Comparison of ENCODE assay signal across 8 cellular contexts in genomic region chr12:27549801-27550652, GRCh38. TPM values are rescaled to one million over a fixed set of nuclear protein-coding genes. Genes with fewer than 3 reads are reported as not detected.
DNase-seq lines count a peak whose midpoint lies in the region; ATAC-seq and TF ChIP-seq lines count a peak whose summit lies in the region.

No MANE protein-coding gene starts in this region.

- CTCF ChIA-PET in HEK293 (lab: Yijun Ruan, JAX): interaction anchor here (0.6 to 1.0 kb wide), 4 partner anchors 16 to 125 kb away, joined by 3 to 5 read pairs (median 3); no protein-coding TSS in a partner anchor
- CTCF ChIA-PET in RWPE1 (lab: Yijun Ruan, JAX): interaction anchor here (0.6 to 1.0 kb wide), 3 partner anchors 27 to 1891 kb away, joined by 3 to 6 read pairs (median 3); no protein-coding TSS in a partner anchor
- CTCF ChIA-PET in CD4-positive, alpha-beta memory T cell (lab: Charles Lee; ENCODE audit: partially characterized antibody): no interaction called here

- H3K9me3 ChIP-seq in HEK293 (ENCODE audit: control insufficient read depth, insufficient read depth, low read depth, low read length): no peaks in the 10 kb centered on the region
- H3K9me3 ChIP-seq in esophagus squamous epithelium: no peaks in the 10 kb centered on the region
- H3K9me3 ChIP-seq in CD4-positive, alpha-beta memory T cell (ENCODE audit: control insufficient read depth in 1 of 2, low read length in 2 of 2): no peaks in the 10 kb centered on the region

- TF ChIP-seq POLR2A in esophagus squamous epithelium (IDR thresholded peaks at IDR 0.05): no peak

- DNase-seq in A172 (ENCODE audit: low spot score) (peak; percentile 89), RWPE1 (ENCODE audit: low spot score) (peak; percentile 72), esophagus squamous epithelium (lab: John Stamatoyannopoulos, UW) (no peak), nephron progenitor cell (peak; percentile 33)
- no peak for DNase-seq in central memory CD4-positive, alpha-beta T cell
- no peak for DNase-seq in CD4-positive, alpha-beta memory T cell

- H3K4me3 Mint-ChIP-seq in nephron progenitor cell: no peak overlapping the region
- no peak overlapping the region for H3K4me3 Mint-ChIP-seq in CD4-positive, alpha-beta memory T cell

- H3K4me3 ChIP-seq in HEK293 (ENCODE audit: low read depth, low read length) (0 out of 2 replicates have a peak overlapping the region, but pooled peaks have one; percentile 1), esophagus squamous epithelium (peak overlapping the region in 3 of 4 donors; percentile 9 to 50 (median 18))
- no peak overlapping the region for H3K4me3 ChIP-seq in CD4-positive, alpha-beta memory T cell (ENCODE audit: low read length in 2 of 2)

- H3K4me1 Mint-ChIP-seq in nephron progenitor cell: peaks cover 68% of the 10 kb centered on the region
- no peaks in the 10 kb centered on the region for H3K4me1 Mint-ChIP-seq in CD4-positive, alpha-beta memory T cell

- no peak for ATAC-seq in HG02970 (IDR thresholded peaks at IDR 0.05; ENCODE audit: low FRiP score, unreplicated experiment)

- no peaks in the 10 kb centered on the region for H3K36me3 ChIP-seq in HEK293 (ENCODE audit: control insufficient read depth in 2 of 2, insufficient read depth in 1 of 2, low read length in 2 of 2)
- H3K36me3 ChIP-seq in esophagus squamous epithelium: no peaks in the 10 kb centered on the region
- no peaks in the 10 kb centered on the region for H3K36me3 ChIP-seq in CD4-positive, alpha-beta memory T cell (ENCODE audit: insufficient read depth, low read length)

- H3K9me3 Mint-ChIP-seq in nephron progenitor cell: no peaks in the 10 kb centered on the region
- H3K9me3 Mint-ChIP-seq in CD4-positive, alpha-beta memory T cell: peaks cover 0 to 2% (median 0%) of the 10 kb centered on the region in 8 donors

- H3K4me1 ChIP-seq in HEK293 (ENCODE audit: control insufficient read depth, insufficient read depth, low read length) (peaks cover 26% of the 10 kb centered on the region), esophagus squamous epithelium (peaks cover 41 to 99% (median 44%) of the 10 kb centered on the region in 3 donors)
- no peaks in the 10 kb centered on the region for H3K4me1 ChIP-seq in CD4-positive, alpha-beta memory T cell (ENCODE audit: insufficient read depth, low read length)

- POLR2A ChIA-PET in HEK293 (lab: Yijun Ruan, JAX): interaction anchor here (2.5 kb wide), 1 partner anchor 26 kb away, joined by 16 read pairs; the partner anchor contains the start of gene PPFIBP1
- POLR2A ChIA-PET in RWPE1 (lab: Yijun Ruan, JAX; ENCODE audit: low non-redundant PET): interaction anchor here (1.0 kb wide), 1 partner anchor 25 kb away, joined by 3 read pairs; no protein-coding TSS in a partner anchor
- POLR2A ChIA-PET in CD4-positive, alpha-beta memory T cell (lab: Charles Lee; ENCODE audit: partially characterized antibody): no interaction called here

- H3K27ac Mint-ChIP-seq in nephron progenitor cell: no peak overlapping the region
- H3K27ac Mint-ChIP-seq in CD4-positive, alpha-beta memory T cell: no peak overlapping the region

- TF ChIP-seq CTCF in HEK293 (tag by site-specific recombination; IDR thresholded peaks at IDR 0.05) (no peak), RWPE1 (conservative IDR thresholded peaks at IDR 0.05; ENCODE audit: low read depth) (no peak), esophagus squamous epithelium (IDR thresholded peaks at IDR 0.05) (no peak), nephron progenitor cell (IDR thresholded peaks at IDR 0.05) (no peak)

- H3K27me3 Mint-ChIP-seq in nephron progenitor cell (ENCODE audit: low read depth, poor library complexity): no peaks in the 10 kb centered on the region
- H3K27me3 Mint-ChIP-seq in CD4-positive, alpha-beta memory T cell: peaks cover 2 to 4% of the 10 kb centered on the region in 2 donors

- H3K27ac ChIP-seq in HEK293 (ENCODE audit: extremely low read depth, low read depth, low read length) (no peak overlapping the region; the same call in 1 of the 2 replicates), RWPE1 (peak overlapping the region; percentile 94), esophagus squamous epithelium (peak overlapping the region; percentile 86 to 88 (median 88))
- H3K27ac ChIP-seq in CD4-positive, alpha-beta memory T cell (ENCODE audit: low read depth, low read length): no peak overlapping the region

- no peaks in the 10 kb centered on the region for H3K27me3 ChIP-seq in esophagus squamous epithelium
- no peaks in the 10 kb centered on the region for H3K27me3 ChIP-seq in CD4-positive, alpha-beta memory T cell (ENCODE audit: insufficient read depth, low read length)

- intact Hi-C loops in esophagus squamous epithelium (cut with DNase I): no loop called here
- intact Hi-C loops in CD4-positive, alpha-beta memory T cell (cut with micrococcal nuclease): no loop called here

- H3K36me3 Mint-ChIP-seq in nephron progenitor cell (ENCODE audit: low read depth): peaks cover 18% of the 10 kb centered on the region
- no peaks in the 10 kb centered on the region for H3K36me3 Mint-ChIP-seq in CD4-positive, alpha-beta memory T cell

- 6 to 15% methylated on average over 10 to 12 of the region's 12 CpGs for WGBS in esophagus squamous epithelium, 2 donors

TF ChIP-seq in HEK293, 187 proteins besides CTCF, POLR2A, EP300 and RAD21 (continues in another document):
- TF ChIP-seq ZNF777 (tag by site-specific recombination; IDR thresholded peaks at IDR 0.05; ENCODE audit: borderline replicate concordance) (no peak), ZBTB21 (tag by site-specific recombination; IDR thresholded peaks at IDR 0.05) (no peak), ZNF221 (tag by site-specific recombination; IDR thresholded peaks at IDR 0.05; ENCODE audit: borderline replicate concordance) (no peak), ZNF223 (tag by site-specific recombination; IDR thresholded peaks at IDR 0.05) (no peak), ZNF510 (tag by site-specific recombination; IDR thresholded peaks at IDR 0.05; ENCODE audit: insufficient replicate concordance) (no peak), ZNF501 (tag by site-specific recombination; IDR thresholded peaks at IDR 0.05) (no peak), ZNF26 (tag by site-specific recombination; IDR thresholded peaks at IDR 0.05) (no peak), ZFP69B (tag by site-specific recombination; IDR thresholded peaks at IDR 0.05) (0 out of 2 replicates have a peak, but pooled peaks have one; percentile 20), ELK4 (IDR thresholded peaks at IDR 0.05; ENCODE audit: borderline replicate concordance, low read depth, low read length) (no peak), ZIC2 (tag by site-specific recombination; IDR thresholded peaks at IDR 0.05) (peak; percentile 58), ZNF335 (tag by site-specific recombination; conservative IDR thresholded peaks at IDR 0.05) (peak; percentile 91), ZNF791 (tag by site-specific recombination; IDR thresholded peaks at IDR 0.05) (no peak), ZNF423 (tag by site-specific recombination; IDR thresholded peaks at IDR 0.05) (peak; percentile 86), ZNF274 (IDR thresholded peaks at IDR 0.05; ENCODE audit: low read length) (no peak), ZNF274 (tag by site-specific recombination; IDR thresholded peaks at IDR 0.05; ENCODE audit: borderline replicate concordance) (no peak), ZNF623 (tag by site-specific recombination; IDR thresholded peaks at IDR 0.05) (no peak), ZNF302 (tag by site-specific recombination; IDR thresholded peaks at IDR 0.05; ENCODE audit: low read depth) (no peak), ZNF521 (tag by site-specific recombination; IDR thresholded peaks at IDR 0.05) (no peak), ZNF585B (tag by site-specific recombination; IDR thresholded peaks at IDR 0.05) (no peak), ZNF48 (tag by site-specific recombination; IDR thresholded peaks at IDR 0.05) (no peak), ZNF350 (tag by site-specific recombination; IDR thresholded peaks at IDR 0.05) (no peak), SETDB1 (IDR thresholded peaks at IDR 0.05; ENCODE audit: insufficient read length, low read length) (no peak), BCL11A (tag by site-specific recombination; IDR thresholded peaks at IDR 0.05; ENCODE audit: low read depth) (no peak), ZNF391 (tag by site-specific recombination; IDR thresholded peaks at IDR 0.05; ENCODE audit: borderline replicate concordance, low read depth) (no peak), ZNF544 (tag by site-specific recombination; IDR thresholded peaks at IDR 0.05) (no peak)

RNA-seq across cellular contexts. Expression of gene PPFIBP1, which starts 26.0 kb away (rescaled TPM):
- total RNA-seq in A172 (2014; rRNA removed; shearing (Covaris generic)): 43.2 and 82.3 TPM in 2 replicates
- 10 to 100 TPM; 41.9 to 62.6 (median 46.7) TPM for total RNA-seq in esophagus squamous epithelium
- 1 to 10 TPM; 5.2 to 6.5 TPM for total RNA-seq in CD4-positive, alpha-beta memory T cell
- polyA plus RNA-seq in CD4-positive, alpha-beta memory T cell: 1 to 10 TPM; 2.1 to 2.3 TPM

Comparison
In these comparisons a context has a peak if more than half of its experiments do, and no peak if none do; other contexts are left out.
1. DNase-seq: peak in A172 (single experiment), RWPE1 (single experiment) and nephron progenitor cell (single experiment); none in esophagus squamous epithelium (single experiment), central memory CD4-positive, alpha-beta T cell (single experiment) and CD4-positive, alpha-beta memory T cell (0 of 5).
2. H3K27ac ChIP-seq: peak in RWPE1 (single experiment) and esophagus squamous epithelium (4 of 4); none in HEK293 (single experiment) and CD4-positive, alpha-beta memory T cell (single experiment).
3. H3K4me3 ChIP-seq: peak in HEK293 (single experiment) and esophagus squamous epithelium (3 of 4); none in CD4-positive, alpha-beta memory T cell (0 of 2).